ENCODE assay signal across 10 cellular contexts in the genomic region with DNA sequence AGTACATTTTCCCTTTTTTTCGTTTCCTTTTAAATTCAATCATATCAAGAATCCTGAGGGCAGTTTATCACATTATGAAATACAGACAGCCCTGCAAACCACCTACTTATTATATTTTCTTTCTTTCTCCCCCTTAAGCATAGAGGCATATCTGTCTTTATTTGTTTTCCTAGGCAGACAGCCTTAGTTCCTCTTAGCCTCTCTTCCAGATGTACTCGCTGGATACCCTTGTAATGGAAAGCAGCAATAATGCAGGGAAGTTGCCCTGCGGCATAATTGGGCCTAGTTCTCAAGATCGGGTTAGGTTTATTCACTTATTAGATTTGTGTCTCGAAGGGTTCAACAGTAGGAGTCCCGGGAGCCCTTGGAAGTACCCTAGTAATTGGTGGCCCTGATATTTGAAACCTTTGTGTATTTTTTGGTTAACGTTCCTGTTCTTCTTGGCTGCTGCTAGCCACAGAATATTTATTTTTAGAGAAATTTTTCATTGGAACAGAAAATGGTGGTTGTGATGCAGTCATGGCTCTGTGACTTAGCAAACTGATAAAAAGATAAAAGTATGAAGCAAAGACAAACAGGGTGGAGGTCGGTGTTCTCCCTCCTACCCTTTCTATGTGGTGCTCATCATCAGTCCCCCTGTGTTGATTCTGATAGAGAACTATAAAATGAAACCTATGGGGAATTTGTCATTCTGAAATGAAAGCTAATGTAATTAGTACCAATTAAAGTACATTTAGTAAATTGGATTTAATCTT. TPM values are rescaled to one million over a fixed set of nuclear protein-coding genes. Genes with fewer than 3 reads are reported as not detected.
DNase-seq lines count a peak whose midpoint lies in the region; ATAC-seq and TF ChIP-seq lines count a peak whose summit lies in the region.
"Had no signal": no experiment of that assay in that cellular context is flagged by ENCODE, and none has a peak within 500 bp of the region (broad histone marks: within the 10 kb centered on the region; RNA-seq: fewer than 3 reads in every experiment).

No MANE protein-coding gene starts in this region.

- no peaks in the 10 kb centered on the region for H3K9me3 ChIP-seq in heart right ventricle

- intact Hi-C loops in heart right ventricle (cut with DNase I) = loop anchor here in 7 of 10 donors (2.0 to 10.0 kb wide), 7 partner anchors 44 to 167 kb away; no protein-coding TSS in a partner anchor

- peak; percentile 7 for DNase-seq in NCI-H2227 (lab: John Stamatoyannopoulos, UW; ENCODE audit: unreplicated experiment)
- DNase-seq in NCI-H2227 treated with DMSO at 0.1 percent for 48 hours (lab: John Stamatoyannopoulos, UW) = no peak
- no peak for DNase-seq in T-cell
- no peak for DNase-seq in heart right ventricle
- DNase-seq in stimulated activated naive CD8-positive, alpha-beta T cell treated with anti-CD3 and anti-CD28 coated beads, Interleukin-15, amount 100 ng/mL, for 72 hours = no peak
- DNase-seq in T-helper 2 cell treated with Interferon-gamma antibody and Interleukin-4, amounts not matched to agents 5 μg/mL and 100 μg/mL, for 36 hours (ENCODE audit: low spot score) = no peak
- no peak for DNase-seq in GOT3 (lab: John Stamatoyannopoulos, UW)
- DNase-seq: activated effector memory CD4-positive, alpha-beta T cell treated with anti-CD3 and anti-CD28 coated beads, Interleukin-2, amount 50 U/mL, for 16 hours had no signal

- TF ChIP-seq CTCF in heart right ventricle (IDR thresholded peaks at IDR 0.05) = no peak

- H3K36me3 Mint-ChIP-seq in T-cell = peaks cover 17% of the 10 kb centered on the region
- H3K36me3 Mint-ChIP-seq in T-helper 2 cell treated with Interferon-gamma antibody and Interleukin-4, amounts not matched to agents 5 μg/mL and 100 μg/mL, for 36 hours (ENCODE audit: low read depth) = peaks cover 60% of the 10 kb centered on the region

- ATAC-seq in T-cell (replicated peaks in 1 of 4) (no peak), heart right ventricle (peak in 5 of 8 donors; percentile 40 to 58 (median 41)), GM19467 (IDR thresholded peaks at IDR 0.05; ENCODE audit: unreplicated experiment) (no peak)
- no peak for ATAC-seq in stimulated activated naive CD8-positive, alpha-beta T cell treated with anti-CD3 and anti-CD28 coated beads, Interleukin-15, amount 100 ng/mL, for 72 hours

- peak overlapping the region; percentile 68 to 73 for H3K27ac Mint-ChIP-seq in T-cell
- no peak overlapping the region for H3K27ac Mint-ChIP-seq in stimulated activated naive CD8-positive, alpha-beta T cell treated with anti-CD3 and anti-CD28 coated beads, Interleukin-15, amount 100 ng/mL, for 72 hours
- no peak overlapping the region for H3K27ac Mint-ChIP-seq in T-helper 2 cell treated with Interferon-gamma antibody and Interleukin-4, amounts not matched to agents 5 μg/mL and 100 μg/mL, for 36 hours

- 63 to 80% methylated on average over 8 of the region's 8 CpGs for WGBS in heart right ventricle, 2 donors

- POLR2A ChIA-PET in T-cell (lab: Charles Lee) = interaction anchor here in 1 of 2 donors (0.7 kb wide), 1 partner anchor 9 kb away, joined by 4 read pairs; no protein-coding TSS in a partner anchor

- H3K4me3 ChIP-seq in heart right ventricle = peak overlapping the region in 5 of 10 donors; percentile 4 to 23 (median 19)

- peaks cover 4 to 86% (median 62%) of the 10 kb centered on the region in 9 donors for H3K4me1 ChIP-seq in heart right ventricle

- no peaks in the 10 kb centered on the region for H3K27me3 ChIP-seq in heart right ventricle

- peaks cover 91 to 92% (median 91%) of the 10 kb centered on the region in 3 donors for H3K4me1 Mint-ChIP-seq in T-cell
- H3K4me1 Mint-ChIP-seq in stimulated activated naive CD8-positive, alpha-beta T cell treated with anti-CD3 and anti-CD28 coated beads, Interleukin-15, amount 100 ng/mL, for 72 hours = peaks cover 85% of the 10 kb centered on the region
- H3K4me1 Mint-ChIP-seq in T-helper 2 cell treated with Interferon-gamma antibody and Interleukin-4, amounts not matched to agents 5 μg/mL and 100 μg/mL, for 36 hours (ENCODE audit: low read depth) = peaks cover 80% of the 10 kb centered on the region

- H3K9me3 Mint-ChIP-seq in T-cell = no peaks in the 10 kb centered on the region
- no peaks in the 10 kb centered on the region for H3K9me3 Mint-ChIP-seq in stimulated activated naive CD8-positive, alpha-beta T cell treated with anti-CD3 and anti-CD28 coated beads, Interleukin-15, amount 100 ng/mL, for 72 hours
- no peaks in the 10 kb centered on the region for H3K9me3 Mint-ChIP-seq in T-helper 2 cell treated with Interferon-gamma antibody and Interleukin-4, amounts not matched to agents 5 μg/mL and 100 μg/mL, for 36 hours

- H3K36me3 ChIP-seq in heart right ventricle = peaks cover 0 to 13% (median 0%) of the 10 kb centered on the region in 9 donors

- peak overlapping the region in 1 of 3 donors; percentile 22 for H3K4me3 Mint-ChIP-seq in T-cell
- peak overlapping the region; percentile 13 to 49 for H3K4me3 Mint-ChIP-seq in stimulated activated naive CD8-positive, alpha-beta T cell treated with anti-CD3 and anti-CD28 coated beads, Interleukin-15, amount 100 ng/mL, for 72 hours
- no peak overlapping the region for H3K4me3 Mint-ChIP-seq in T-helper 2 cell treated with Interferon-gamma antibody and Interleukin-4, amounts not matched to agents 5 μg/mL and 100 μg/mL, for 36 hours

- no peaks in the 10 kb centered on the region for H3K27me3 Mint-ChIP-seq in T-cell
- no peaks in the 10 kb centered on the region for H3K27me3 Mint-ChIP-seq in stimulated activated naive CD8-positive, alpha-beta T cell treated with anti-CD3 and anti-CD28 coated beads, Interleukin-15, amount 100 ng/mL, for 72 hours
- H3K27me3 Mint-ChIP-seq in T-helper 2 cell treated with Interferon-gamma antibody and Interleukin-4, amounts not matched to agents 5 μg/mL and 100 μg/mL, for 36 hours (ENCODE audit: low read depth) = no peaks in the 10 kb centered on the region

- CTCF ChIA-PET in T-cell (lab: Charles Lee) = no interaction called here

- H3K27ac ChIP-seq in heart right ventricle = peak overlapping the region; percentile 2 to 75 (median 53)
- H3K27ac ChIP-seq: KMS-11 had no signal

RNA-seq across cellular contexts. Expression of a gene that starts 6.4 kb away (rescaled TPM):
- total RNA-seq in T-cell = 100 to 1,000 TPM in 2 of 5 donors, 10 to 100 TPM in 3; 65.9 to 138 (median 78.7) TPM
- total RNA-seq in heart right ventricle = 10 to 100 TPM in 8 of 10 donors, 1 to 10 TPM in 2; 9.5 to 17.3 (median 13.1) TPM
- polyA plus RNA-seq in heart right ventricle = 1 to 10 TPM; 4.2 to 5.9 TPM

Comparison
In these comparisons a context has a peak if more than half of its experiments do, and no peak if none do; other contexts are left out.
1. ATAC-seq: peak in heart right ventricle (5 of 8); none in T-cell (0 of 4), stimulated activated naive CD8-positive, alpha-beta T cell treated with anti-CD3 and anti-CD28 coated beads, Interleukin-15, amount 100 ng/mL, for 72 hours (single experiment) and GM19467 (single experiment).
2. H3K27ac Mint-ChIP-seq: peak in T-cell (2 of 2); none in stimulated activated naive CD8-positive, alpha-beta T cell treated with anti-CD3 and anti-CD28 coated beads, Interleukin-15, amount 100 ng/mL, for 72 hours (0 of 2) and T-helper 2 cell treated with Interferon-gamma antibody and Interleukin-4, amounts not matched to agents 5 μg/mL and 100 μg/mL, for 36 hours (single experiment).